In genomic region chr6:75349262-75349984, GRCh38 we compare ENCODE assay signal across 9 cellular contexts.
A peak's percentile ranks its signal among the peaks of the same experiment; 100 is the strongest.
DNase-seq lines count a peak whose midpoint lies in the region; ATAC-seq and TF ChIP-seq lines count a peak whose summit lies in the region.
"Had no signal": no experiment of that assay in that cellular context is flagged by ENCODE, and none has a peak within 500 bp of the region (broad histone marks: within the 10 kb centered on the region; RNA-seq: fewer than 3 reads in every experiment).

No MANE protein-coding gene starts in this region.

- no peaks in the 10 kb centered on the region for H3K9me3 ChIP-seq in suprapubic skin
- no peaks in the 10 kb centered on the region for H3K9me3 ChIP-seq in naive thymus-derived CD4-positive, alpha-beta T cell (ENCODE audit: control insufficient read depth in 2 of 3, low read length in 3 of 3)
- H3K9me3 ChIP-seq: BLaER1 treated with 17β-estradiol and CSF1 and Interleukin-3, amounts not matched to agents 10 nM and 100 nM had no signal

- DNase-seq in NCI-H1417 (lab: John Stamatoyannopoulos, UW) = peak in 2 of 3 experiments; percentile 48 to 74
- DNase-seq in NCI-H1417 treated with DMSO at 0.1 percent for 48 hours (lab: John Stamatoyannopoulos, UW) = no peak
- peak; percentile 37 for DNase-seq in amniotic epithelial cell (ENCODE audit: low read depth)
- DNase-seq in iPS-NIHi11 (ENCODE audit: low spot score) = peak; percentile 67
- DNase-seq in suprapubic skin (ENCODE audit: low spot score in 2 of 2) = no peak
- no peak for DNase-seq in naive thymus-derived CD4-positive, alpha-beta T cell
- no peak for DNase-seq in DMS 273 treated with DMSO at 0.1 percent for 48 hours (lab: John Stamatoyannopoulos, UW)

- 6% methylated on average over 24 of the region's 24 CpGs for WGBS in suprapubic skin

- no peak overlapping the region for H3K27ac ChIP-seq in suprapubic skin
- H3K27ac ChIP-seq in naive thymus-derived CD4-positive, alpha-beta T cell (ENCODE audit: low read depth, low read length) = no peak overlapping the region
- H3K27ac ChIP-seq: BLaER1 treated with 17β-estradiol and CSF1 and Interleukin-3, amounts not matched to agents 10 nM and 100 nM had no signal

- no peaks in the 10 kb centered on the region for H3K36me3 ChIP-seq in suprapubic skin
- no peaks in the 10 kb centered on the region for H3K36me3 ChIP-seq in naive thymus-derived CD4-positive, alpha-beta T cell (ENCODE audit: control insufficient read depth in 2 of 3, insufficient read depth in 3 of 3, low read length in 3 of 3)
- H3K36me3 ChIP-seq: BLaER1 treated with 17β-estradiol and CSF1 and Interleukin-3, amounts not matched to agents 10 nM and 100 nM had no signal

- intact Hi-C loops in naive thymus-derived CD4-positive, alpha-beta T cell (cut with micrococcal nuclease) = no loop called here

- CTCF ChIA-PET in naive thymus-derived CD4-positive, alpha-beta T cell (lab: Charles Lee) = no interaction called here

- H3K27me3 Mint-ChIP-seq in naive thymus-derived CD4-positive, alpha-beta T cell = peaks cover 25 to 49% (median 34%) of the 10 kb centered on the region in 5 donors

- no peak for ATAC-seq in naive thymus-derived CD4-positive, alpha-beta T cell
- ATAC-seq in HG02973 (IDR thresholded peaks at IDR 0.05; ENCODE audit: unreplicated experiment) = no peak

- TF ChIP-seq CTCF in suprapubic skin (IDR thresholded peaks at IDR 0.05) = no peak

- peaks cover 10% of the 10 kb centered on the region for H3K4me1 ChIP-seq in suprapubic skin
- H3K4me1 ChIP-seq in naive thymus-derived CD4-positive, alpha-beta T cell (ENCODE audit: control insufficient read depth in 2 of 2, insufficient read depth in 2 of 2, low read length in 2 of 2) = no peaks in the 10 kb centered on the region

- H3K4me3 Mint-ChIP-seq in naive thymus-derived CD4-positive, alpha-beta T cell = peak overlapping the region in 1 of 10 donors; percentile 37

- TF ChIP-seq POLR2A in suprapubic skin (IDR thresholded peaks at IDR 0.05) = no peak

- peaks cover 0 to 2% (median 0%) of the 10 kb centered on the region in 11 donors for H3K9me3 Mint-ChIP-seq in naive thymus-derived CD4-positive, alpha-beta T cell

- TF ChIP-seq EP300 in suprapubic skin (IDR thresholded peaks at IDR 0.05) = no peak

- peaks cover 0 to 3% (median 0%) of the 10 kb centered on the region in 7 donors for H3K4me1 Mint-ChIP-seq in naive thymus-derived CD4-positive, alpha-beta T cell

- H3K36me3 Mint-ChIP-seq in naive thymus-derived CD4-positive, alpha-beta T cell = no peaks in the 10 kb centered on the region

- H3K27ac Mint-ChIP-seq in naive thymus-derived CD4-positive, alpha-beta T cell = no peak overlapping the region

- peak overlapping the region; percentile 38 for H3K4me3 ChIP-seq in suprapubic skin
- no peak overlapping the region for H3K4me3 ChIP-seq in naive thymus-derived CD4-positive, alpha-beta T cell (ENCODE audit: low read length)
- H3K4me3 ChIP-seq: BLaER1 treated with 17β-estradiol and CSF1 and Interleukin-3, amounts not matched to agents 10 nM and 100 nM had no signal

- no peaks in the 10 kb centered on the region for H3K27me3 ChIP-seq in suprapubic skin
- H3K27me3 ChIP-seq in naive thymus-derived CD4-positive, alpha-beta T cell (ENCODE audit: control insufficient read depth in 2 of 2, insufficient read depth in 2 of 2, low read length in 2 of 2) = no peaks in the 10 kb centered on the region
- H3K27me3 ChIP-seq: BLaER1 treated with 17β-estradiol and CSF1 and Interleukin-3, amounts not matched to agents 10 nM and 100 nM had no signal

- POLR2A ChIA-PET in naive thymus-derived CD4-positive, alpha-beta T cell (lab: Charles Lee) = no interaction called here

Comparison
In these comparisons a context has a peak if more than half of its experiments do, and no peak if none do; other contexts are left out.
1. DNase-seq: peak in NCI-H1417 (2 of 3), amniotic epithelial cell (single experiment) and iPS-NIHi11 (single experiment); none in NCI-H1417 treated with DMSO at 0.1 percent for 48 hours (single experiment), suprapubic skin (0 of 2), naive thymus-derived CD4-positive, alpha-beta T cell (0 of 9) and DMS 273 treated with DMSO at 0.1 percent for 48 hours (single experiment).